15 cellular contexts compared by ENCODE assay signal in genomic region chr3:50162034-50162883, GRCh38. TPM values are rescaled to one million over a fixed set of nuclear protein-coding genes. Genes with fewer than 3 reads are reported as not detected.
DNase-seq lines count a peak whose midpoint lies in the region; ATAC-seq and TF ChIP-seq lines count a peak whose summit lies in the region.
"Had no signal": no experiment of that assay in that cellular context is flagged by ENCODE, and none has a peak within 500 bp of the region (broad histone marks: within the 10 kb centered on the region; RNA-seq: fewer than 3 reads in every experiment).

No MANE protein-coding gene starts in this region.

- H3K27ac ChIP-seq in breast epithelium (peak overlapping the region; percentile 34 to 90), mucosa of rectum (ENCODE audit: low read depth in 2 of 2, low read length in 2 of 2) (peak overlapping the region; percentile 35 to 64), tibial artery (peak overlapping the region; percentile 70 to 87)

- intact Hi-C loops in breast epithelium (cut with DNase I; ENCODE audit: low total_unique reads): no loop called here
- intact Hi-C loops in tibial artery (cut with DNase I; ENCODE audit: low total_unique reads): no loop called here

- H3K9ac ChIP-seq in mucosa of rectum (ENCODE audit: low read depth in 1 of 2, low read length in 2 of 2): peak overlapping the region in 1 of 2 donors; percentile 6

- DNase-seq in DMS79 treated with DMSO at 0.1 percent for 48 hours (lab: John Stamatoyannopoulos, UW) (peak; percentile 11), DMS79 (lab: John Stamatoyannopoulos, UW) (no peak), breast epithelium (ENCODE audit: low spot score in 2 of 2) (no peak), tibial artery (no peak), NCI-H226 (no peak), cerebellum (ENCODE audit: low spot score) (no peak)
- DNase-seq: 8988T; activated naive CD4-positive, alpha-beta T cell; NCI-H1417; retina had no signal

- peaks cover 25 to 36% of the 10 kb centered on the region in 2 donors for H3K4me1 ChIP-seq in breast epithelium
- H3K4me1 ChIP-seq in mucosa of rectum (ENCODE audit: control insufficient read depth in 2 of 2, insufficient read depth in 2 of 2, low read length in 2 of 2): peaks cover 53 to 77% of the 10 kb centered on the region in 2 donors
- H3K4me1 ChIP-seq in tibial artery: peaks cover 0 to 100% (median 100%) of the 10 kb centered on the region in 4 donors

- H3K4me3 ChIP-seq in breast epithelium: no peak overlapping the region
- H3K4me3 ChIP-seq in mucosa of rectum (ENCODE audit: low read length in 2 of 2): no peak overlapping the region
- H3K4me3 ChIP-seq in tibial artery: no peak overlapping the region

- no peaks in the 10 kb centered on the region for H3K27me3 ChIP-seq in breast epithelium
- no peaks in the 10 kb centered on the region for H3K27me3 ChIP-seq in mucosa of rectum (ENCODE audit: control insufficient read depth in 2 of 2, insufficient read depth in 2 of 2, low read length in 2 of 2)
- no peaks in the 10 kb centered on the region for H3K27me3 ChIP-seq in tibial artery

- H3K36me3 ChIP-seq in breast epithelium (no peaks in the 10 kb centered on the region), mucosa of rectum (ENCODE audit: control insufficient read depth in 2 of 2, insufficient read depth in 2 of 2, low read length in 2 of 2) (no peaks in the 10 kb centered on the region), tibial artery (peaks cover 0 to 10% (median 0%) of the 10 kb centered on the region in 3 donors)

- H3K9me3 ChIP-seq in breast epithelium (no peaks in the 10 kb centered on the region), mucosa of rectum (ENCODE audit: control insufficient read depth in 2 of 2, low read length in 2 of 2) (no peaks in the 10 kb centered on the region), tibial artery (no peaks in the 10 kb centered on the region)

- no peak for TF ChIP-seq POLR2A in breast epithelium (IDR thresholded peaks at IDR 0.05)

- no peak for ATAC-seq in HG03196 (IDR thresholded peaks at IDR 0.05; ENCODE audit: unreplicated experiment)

- TF ChIP-seq CTCF in breast epithelium (IDR thresholded peaks at IDR 0.05) (no peak), tibial artery (IDR thresholded peaks at IDR 0.05) (no peak)

RNA-seq across cellular contexts. Expression of gene SEMA3F, which starts 7.1 kb away (rescaled TPM):
- total RNA-seq in breast epithelium (10 to 100 TPM in 2 of 3 donors, 1 to 10 TPM in 1; 7.7 to 49.8 (median 26.9) TPM), cerebellum (8.2 TPM)

RNA-seq across cellular contexts. Expression of gene GNAT1, which starts 29.2 kb away (rescaled TPM):
- not detected for total RNA-seq in breast epithelium
- not detected for total RNA-seq in cerebellum
- total RNA-seq: epithelial cell of proximal tubule, NCI-H460, subcutaneous adipose tissue had no signal

RNA-seq across cellular contexts. Expression of gene SLC38A3, which starts 42.8 kb away (rescaled TPM):
- total RNA-seq in breast epithelium (1 to 10 TPM in 1 of 3 donors, under 1 TPM in 1, not detected in 1; 0.98 to 2.5 TPM), cerebellum (6.2 TPM)
- total RNA-seq: epithelial cell of proximal tubule, subcutaneous adipose tissue had no signal
